In genomic region chr22:23394525-23395326, GRCh38 we compare ENCODE assay signal across 20 cellular contexts.
DNase-seq lines count a peak whose midpoint lies in the region; ATAC-seq and TF ChIP-seq lines count a peak whose summit lies in the region.
"Had no signal": no experiment of that assay in that cellular context is flagged by ENCODE, and none has a peak within 500 bp of the region (broad histone marks: within the 10 kb centered on the region; RNA-seq: fewer than 3 reads in every experiment).

No MANE protein-coding gene starts in this region.

- no peaks in the 10 kb centered on the region for H3K36me3 Mint-ChIP-seq in chondrocyte (ENCODE audit: low read depth)

- H3K9me3 Mint-ChIP-seq in chondrocyte (ENCODE audit: low read depth), result no peaks in the 10 kb centered on the region
- H3K9me3 Mint-ChIP-seq: CD4-positive, alpha-beta T cell had no signal

- WGBS in trophoblast cell (ENCODE audit: extremely low coverage, insufficient coverage, insufficient read length), result no CpG with 5 or more reads among the region's 28 CpGs

- no peak overlapping the region for H3K27ac Mint-ChIP-seq in chondrocyte (ENCODE audit: unreplicated experiment)
- H3K27ac Mint-ChIP-seq: CD4-positive, alpha-beta T cell had no signal

- H3K79me2 ChIP-seq in osteoblast (ENCODE audit: insufficient read depth, low read length), result no peaks in the 10 kb centered on the region
- H3K79me2 ChIP-seq in trophoblast cell (ENCODE audit: control insufficient read depth, insufficient read depth, low read length, poor library complexity), result no peaks in the 10 kb centered on the region

- no peak overlapping the region for H4K12ac ChIP-seq in trophoblast cell (ENCODE audit: low read depth, low read length)

- peak; percentile 87 for DNase-seq in chondrocyte (ENCODE audit: low spot score)
- DNase-seq in osteoblast (ENCODE audit: insufficient read length, low spot score, missing footprints), result peak; percentile 83
- DNase-seq in midbrain (lab: John Stamatoyannopoulos, UW), result no peak
- no peak for DNase-seq in trophoblast cell
- DNase-seq: ACHN, AML-193, DMS53, GM23248, MG63, NCI-H1092, NCI-H146, NCI-H2081, NCI-H524, SHP77, SK-N-SH had no signal

- no peak overlapping the region for H3K18ac ChIP-seq in trophoblast cell (ENCODE audit: low read length)

- H4K91ac ChIP-seq in trophoblast cell (ENCODE audit: low read depth, low read length), result no peak overlapping the region

- H3K14ac ChIP-seq in trophoblast cell (ENCODE audit: low read length), result no peak overlapping the region

- no peak overlapping the region for H2BK5ac ChIP-seq in trophoblast cell (ENCODE audit: low read depth, low read length, poor library complexity)

- peaks cover 2% of the 10 kb centered on the region for H3K79me1 ChIP-seq in trophoblast cell (ENCODE audit: low read length)

- H2BK12ac ChIP-seq in trophoblast cell (ENCODE audit: low read length), result no peak overlapping the region

- no peak overlapping the region for H2AK5ac ChIP-seq in trophoblast cell (ENCODE audit: low read length)

- H4K20me1 ChIP-seq in BLaER1 treated with 17β-estradiol and CSF1 and Interleukin-3, amounts not matched to agents 10 nM and 100 nM, result peaks cover 0 to 18% (median 0%) of the 10 kb centered on the region in 11 experiments; a peak in 5 of 22 replicates
- no peaks in the 10 kb centered on the region for H4K20me1 ChIP-seq in osteoblast (ENCODE audit: insufficient read depth, low read length)

- H3K4me1 Mint-ChIP-seq in chondrocyte (ENCODE audit: low read depth), result no peaks in the 10 kb centered on the region

- no peak overlapping the region for H3K4ac ChIP-seq in trophoblast cell (ENCODE audit: low read depth, low read length)

- H2BK120ac ChIP-seq in trophoblast cell (ENCODE audit: insufficient read depth, low read length, poor library complexity), result no peak overlapping the region

- H3K27ac ChIP-seq in 22Rv1 (peak overlapping the region; percentile 86), osteoblast (ENCODE audit: low read depth, low read length) (no peak overlapping the region), trophoblast cell (ENCODE audit: low read depth, low read length) (no peak overlapping the region)
- no peak overlapping the region for H3K27ac ChIP-seq in BLaER1 treated with 17β-estradiol and CSF1 and Interleukin-3, amounts not matched to agents 10 nM and 100 nM
- H3K27ac ChIP-seq: GM23248, KMS-11 had no signal

- peaks cover 0 to 18% (median 6%) of the 10 kb centered on the region in 11 experiments; a peak in 11 of 22 replicates for H3K27me3 ChIP-seq in BLaER1 treated with 17β-estradiol and CSF1 and Interleukin-3, amounts not matched to agents 10 nM and 100 nM
- H3K27me3 ChIP-seq in osteoblast (ENCODE audit: insufficient read depth, low read length) (no peaks in the 10 kb centered on the region), trophoblast cell (ENCODE audit: insufficient read depth, low read length) (no peaks in the 10 kb centered on the region)
- H3K27me3 ChIP-seq: MG63 had no signal

- H2AFZ ChIP-seq in osteoblast (ENCODE audit: low read length) (no peak overlapping the region), trophoblast cell (ENCODE audit: insufficient read depth, low read length, poor library complexity) (no peak overlapping the region)
- H2AFZ ChIP-seq: GM23248 had no signal

- H3K9ac ChIP-seq in BLaER1 treated with 17β-estradiol and CSF1 and Interleukin-3, amounts not matched to agents 10 nM and 100 nM, result no peak overlapping the region
- H3K9ac ChIP-seq in trophoblast cell (ENCODE audit: low read length), result no peak overlapping the region
- H3K9ac ChIP-seq: GM23248, KMS-11, SK-N-SH had no signal

- no peaks in the 10 kb centered on the region for H3K9me3 ChIP-seq in BLaER1 treated with 17β-estradiol and CSF1 and Interleukin-3, amounts not matched to agents 10 nM and 100 nM (replicated peaks in 1 of 11)
- H3K9me3 ChIP-seq in osteoblast (ENCODE audit: low read depth, low read length) (no peaks in the 10 kb centered on the region), trophoblast cell (ENCODE audit: insufficient read depth, low read depth, low read length) (peaks cover 2% of the 10 kb centered on the region)
- H3K9me3 ChIP-seq: MG63, SK-N-SH had no signal

- H3K4me3 ChIP-seq in BLaER1 treated with 17β-estradiol and CSF1 and Interleukin-3, amounts not matched to agents 10 nM and 100 nM, result no peak overlapping the region
- H3K4me3 ChIP-seq in osteoblast (ENCODE audit: insufficient read depth, low read length) (no peak overlapping the region), trophoblast cell (ENCODE audit: low read depth, low read length) (no peak overlapping the region)
- H3K4me3 ChIP-seq: GM23248, MG63 had no signal

- H3K4me3 Mint-ChIP-seq in chondrocyte (ENCODE audit: unreplicated experiment), result no peak overlapping the region
- H3K4me3 Mint-ChIP-seq: CD4-positive, alpha-beta T cell had no signal

- ATAC-seq in HG03460 (IDR thresholded peaks at IDR 0.05; ENCODE audit: unreplicated experiment), result no peak

- no peak overlapping the region for H4K8ac ChIP-seq in trophoblast cell (ENCODE audit: low read depth, low read length)

- no peaks in the 10 kb centered on the region for H3K27me3 Mint-ChIP-seq in chondrocyte (ENCODE audit: low read depth)
- H3K27me3 Mint-ChIP-seq: CD4-positive, alpha-beta T cell had no signal

- H3K23ac ChIP-seq in trophoblast cell (ENCODE audit: low read length), result no peak overlapping the region

- peaks cover 6 to 99% (median 84%) of the 10 kb centered on the region in 10 experiments; a peak in 18 of 20 replicates for H3K4me1 ChIP-seq in BLaER1 treated with 17β-estradiol and CSF1 and Interleukin-3, amounts not matched to agents 10 nM and 100 nM
- H3K4me1 ChIP-seq in osteoblast (ENCODE audit: insufficient read depth, low read length), result no peaks in the 10 kb centered on the region
- peaks cover 12 to 13% of the 10 kb centered on the region in 2 experiments for H3K4me1 ChIP-seq in trophoblast cell (ENCODE audit: control insufficient read depth in 1 of 2, insufficient read depth in 2 of 2, low read length in 2 of 2)

- peak overlapping the region in 8 of 11 experiments; percentile 62 to 92 (median 79); a peak in 15 of 22 replicates for H3K4me2 ChIP-seq in BLaER1 treated with 17β-estradiol and CSF1 and Interleukin-3, amounts not matched to agents 10 nM and 100 nM
- H3K4me2 ChIP-seq in osteoblast (ENCODE audit: insufficient read depth, low read length) (no peak overlapping the region), trophoblast cell (ENCODE audit: low read length) (no peak overlapping the region)
- H3K4me2 ChIP-seq: KMS-11, SK-N-SH had no signal

- TF ChIP-seq CTCF in 22Rv1 (IDR thresholded peaks at IDR 0.05), result no peak
- TF ChIP-seq CTCF in chondrocyte (IDR thresholded peaks at IDR 0.05), result no peak
- no peak for TF ChIP-seq CTCF in osteoblast (IDR thresholded peaks at IDR 0.05; ENCODE audit: extremely low read depth, low read depth, low read length)

- H3K36me3 ChIP-seq in BLaER1 treated with 17β-estradiol and CSF1 and Interleukin-3, amounts not matched to agents 10 nM and 100 nM, result no peaks in the 10 kb centered on the region
- no peaks in the 10 kb centered on the region for H3K36me3 ChIP-seq in osteoblast (ENCODE audit: insufficient read depth, low read length)
- peaks cover 41 to 51% of the 10 kb centered on the region in 2 experiments for H3K36me3 ChIP-seq in trophoblast cell (ENCODE audit: control insufficient read depth in 1 of 2, insufficient read depth in 2 of 2, low read length in 2 of 2)
- H3K36me3 ChIP-seq: MG63 had no signal

Comparison
In these comparisons a context has a peak if more than half of its experiments do, and no peak if none do; other contexts are left out.
1. H3K4me2 ChIP-seq: peak in BLaER1 treated with 17β-estradiol and CSF1 and Interleukin-3, amounts not matched to agents 10 nM and 100 nM (8 of 11); none in osteoblast (single experiment) and trophoblast cell (single experiment).
2. DNase-seq: peak in chondrocyte (single experiment) and osteoblast (single experiment); none in midbrain (single experiment) and trophoblast cell (0 of 2).